ENCODE assay signal across 1 cellular context in genomic region chr1:212614398-212615091, GRCh38.
TF ChIP-seq lines count a peak whose summit lies in the region.

No MANE protein-coding gene starts in this region.

TF ChIP-seq in WTC11, 78 proteins besides CTCF, POLR2A, EP300 and RAD21 (continued from another document):
- TF ChIP-seq PRRX2 (CRISPR knock-in tag; IDR thresholded peaks at IDR 0.05) = no peak
- TF ChIP-seq FOXP4 (CRISPR knock-in tag; IDR thresholded peaks at IDR 0.05) = no peak
- TF ChIP-seq FOXP1 (CRISPR knock-in tag; IDR thresholded peaks at IDR 0.05; ENCODE audit: borderline replicate concordance) = no peak
- no peak for TF ChIP-seq TCF7 (CRISPR knock-in tag; IDR thresholded peaks at IDR 0.05; ENCODE audit: low read depth)
- no peak for TF ChIP-seq ATF6 (CRISPR knock-in tag; IDR thresholded peaks at IDR 0.05)
- TF ChIP-seq NR2C2 (CRISPR knock-in tag; IDR thresholded peaks at IDR 0.05) = no peak
- TF ChIP-seq ATF2 (CRISPR knock-in tag; IDR thresholded peaks at IDR 0.05; ENCODE audit: borderline replicate concordance, low read depth) = no peak
- no peak for TF ChIP-seq E2F1 (CRISPR knock-in tag; IDR thresholded peaks at IDR 0.05)
- no peak for TF ChIP-seq ESRRA (CRISPR knock-in tag; IDR thresholded peaks at IDR 0.05; ENCODE audit: borderline replicate concordance)
